25 cellular contexts compared by ENCODE assay signal in the genomic region with DNA sequence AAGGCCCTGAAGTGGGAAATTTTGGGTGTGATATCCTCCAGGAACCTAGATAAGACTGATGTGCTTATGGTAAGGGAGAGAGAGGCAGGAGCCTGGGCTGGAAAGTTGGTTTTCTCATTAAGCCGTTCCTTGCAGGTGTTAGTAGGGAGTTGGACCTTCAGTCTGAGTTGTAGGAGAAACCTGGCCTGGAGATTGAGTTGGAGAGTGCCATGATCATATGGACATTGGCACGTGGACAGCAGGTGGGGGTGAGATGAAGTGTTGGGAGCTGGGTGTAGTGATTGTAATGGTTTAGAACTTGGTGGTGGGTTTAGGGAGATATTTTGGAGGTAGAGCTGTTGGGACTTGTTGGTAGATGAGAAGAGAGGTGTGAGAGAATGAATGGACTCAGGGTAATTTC.
"Had no signal": no experiment of that assay in that cellular context is flagged by ENCODE, and none has a peak within 500 bp of the region (broad histone marks: within the 10 kb centered on the region; RNA-seq: fewer than 3 reads in every experiment).

No MANE protein-coding gene starts in this region.

- ATAC-seq: activated naive CD4-positive, alpha-beta T cell treated with anti-CD3 and anti-CD28 coated beads, Interleukin-2, amount 50 U/mL, for 72 hours; activated naive CD8-positive, alpha-beta T cell treated with anti-CD3 and anti-CD28 coated beads, Interleukin-2, amount 50 U/mL, for 24 hours; activated T-cell treated with anti-CD3 and anti-CD28 coated beads, Interleukin-2, amount 50 U/mL, for 4 hours; PC-3; T-helper 17 cell had no signal

- H3K27me3 Mint-ChIP-seq: activated B cell treated with CpG ODN at 0.5 μM for 24 hours; activated CD4-positive, alpha-beta T cell treated with anti-CD3 and anti-CD28 coated beads, Interleukin-2, amount 10 ng/mL, durations not matched to agents 24 days and 14 days; activated naive CD8-positive, alpha-beta T cell treated with anti-CD3 and anti-CD28 coated beads, Interleukin-2, amount 50 U/mL, for 24 hours; brain; T-helper 17 cell had no signal

- H3K27ac Mint-ChIP-seq: activated B cell treated with CpG ODN at 0.5 μM for 24 hours; activated CD4-positive, alpha-beta T cell treated with anti-CD3 and anti-CD28 coated beads, Interleukin-2, amount 10 ng/mL, durations not matched to agents 24 days and 14 days; activated naive CD4-positive, alpha-beta T cell treated with anti-CD3 and anti-CD28 coated beads, Interleukin-2, amount 50 U/mL, for 72 hours; activated naive CD8-positive, alpha-beta T cell treated with anti-CD3 and anti-CD28 coated beads, Interleukin-2, amount 50 U/mL, for 24 hours; brain; T-helper 17 cell had no signal

- H3K36me3 Mint-ChIP-seq: activated naive CD4-positive, alpha-beta T cell treated with anti-CD3 and anti-CD28 coated beads, Interleukin-2, amount 50 U/mL, for 72 hours had no signal

- H3K9me3 Mint-ChIP-seq: activated B cell treated with CpG ODN at 0.5 μM for 24 hours; activated CD4-positive, alpha-beta T cell treated with anti-CD3 and anti-CD28 coated beads, Interleukin-2, amount 10 ng/mL, durations not matched to agents 24 days and 14 days; activated naive CD4-positive, alpha-beta T cell treated with anti-CD3 and anti-CD28 coated beads, Interleukin-2, amount 50 U/mL, for 72 hours; activated naive CD8-positive, alpha-beta T cell treated with anti-CD3 and anti-CD28 coated beads, Interleukin-2, amount 50 U/mL, for 24 hours; activated T-cell treated with anti-CD3 and anti-CD28 coated beads, Interleukin-2, amount 50 U/mL, for 4 hours had no signal

- FAIRE-seq: astrocyte, TTC549 had no signal

- H3K4me3 Mint-ChIP-seq: activated B cell treated with CpG ODN at 0.5 μM for 24 hours; activated CD4-positive, alpha-beta T cell treated with anti-CD3 and anti-CD28 coated beads, Interleukin-2, amount 10 ng/mL, durations not matched to agents 24 days and 14 days; activated naive CD8-positive, alpha-beta T cell treated with anti-CD3 and anti-CD28 coated beads, Interleukin-2, amount 50 U/mL, for 24 hours; activated T-cell treated with anti-CD3 and anti-CD28 coated beads, Interleukin-2, amount 50 U/mL, for 4 hours; brain; T-helper 17 cell had no signal

- H3K4me1 Mint-ChIP-seq: activated B cell treated with CpG ODN at 0.5 μM for 24 hours, brain had no signal

- DNase-seq: activated B cell treated with CpG ODN at 0.5 μM for 24 hours; activated CD4-positive, alpha-beta T cell treated with anti-CD3 and anti-CD28 coated beads for 1 hour; activated CD4-positive, alpha-beta T cell treated with anti-CD3 and anti-CD28 coated beads, Interleukin-2, amount 10 ng/mL, durations not matched to agents 24 days and 14 days; activated CD4-positive, alpha-beta T cell treated with anti-CD3 and anti-CD28 coated beads, Interleukin-2, amount 50 U/mL, for 48 hours; activated CD8-positive, alpha-beta memory T cell treated with anti-CD3 and anti-CD28 coated beads for 24 hours; activated effector memory CD4-positive, alpha-beta T cell treated with anti-CD3 and anti-CD28 coated beads, Interleukin-2, amount 50 U/mL, for 16 hours; activated naive CD4-positive, alpha-beta T cell treated with Interleukin-2 at 50 U/mL for 16 hours; activated naive CD8-positive, alpha-beta T cell treated with anti-CD3 and anti-CD28 coated beads, Interleukin-2, amount 50 U/mL, for 24 hours; activated T-cell treated with anti-CD3 and anti-CD28 coated beads, Interleukin-2, amount 50 U/mL, for 4 hours; amniotic stem cell; Karpas-422; NCI-H1105 treated with DMSO at 0.1 percent for 48 hours; NCI-H1436 treated with DMSO at 0.1 percent for 48 hours; NCI-H187 treated with DMSO at 0.1 percent for 48 hours; NCI-H2081 treated with DMSO at 0.1 percent for 48 hours; NCI-H446; NCI-H524; PC-3; SIG-M5; T-helper 17 cell; T1000 had no signal
